14 cellular contexts compared by ENCODE assay signal in genomic region chr6:32112436-32112980, GRCh38. TPM values are rescaled to one million over a fixed set of nuclear protein-coding genes. Genes with fewer than 3 reads are reported as not detected.
A peak's percentile ranks its signal among the peaks of the same experiment; 100 is the strongest.
DNase-seq lines count a peak whose midpoint lies in the region; ATAC-seq and TF ChIP-seq lines count a peak whose summit lies in the region.
"Had no signal": no experiment of that assay in that cellular context is flagged by ENCODE, and none has a peak within 500 bp of the region (broad histone marks: within the 10 kb centered on the region; RNA-seq: fewer than 3 reads in every experiment).

No MANE protein-coding gene starts in this region.

- peaks cover 0 to 2% (median 0%) of the 10 kb centered on the region in 5 donors for H3K27me3 Mint-ChIP-seq in naive thymus-derived CD8-positive, alpha-beta T cell

- H3K4me1 ChIP-seq in Peyer's patch (peaks cover 0 to 34% (median 2%) of the 10 kb centered on the region in 4 donors), tibial nerve (peaks cover 0 to 76% (median 59%) of the 10 kb centered on the region in 4 donors)

- peaks cover 0 to 28% (median 0%) of the 10 kb centered on the region in 3 donors for H3K36me3 Mint-ChIP-seq in naive thymus-derived CD8-positive, alpha-beta T cell

- no peaks in the 10 kb centered on the region for H3K27me3 ChIP-seq in Peyer's patch
- no peaks in the 10 kb centered on the region for H3K27me3 ChIP-seq in tibial nerve

- H3K4me1 Mint-ChIP-seq in naive thymus-derived CD8-positive, alpha-beta T cell = peaks cover 18 to 38% (median 32%) of the 10 kb centered on the region in 4 donors
- H3K4me1 Mint-ChIP-seq: activated CD4-positive, alpha-beta T cell treated with anti-CD3 and anti-CD28 coated beads, Interleukin-2, amount 10 ng/mL, durations not matched to agents 24 days and 14 days had no signal

- no peak for TF ChIP-seq CTCF in Peyer's patch (IDR thresholded peaks at IDR 0.05)
- no peak for TF ChIP-seq CTCF in fibroblast of pulmonary artery (IDR thresholded peaks at IDR 0.05; ENCODE audit: low read length, missing control alignments)
- no peak for TF ChIP-seq CTCF in tibial nerve (IDR thresholded peaks at IDR 0.05)

- peak in 1 of 2 donors; percentile 7 for TF ChIP-seq EP300 in tibial nerve (IDR thresholded peaks at IDR 0.05)

- H3K9me3 ChIP-seq in Peyer's patch = no peaks in the 10 kb centered on the region
- no peaks in the 10 kb centered on the region for H3K9me3 ChIP-seq in tibial nerve

- H3K27ac ChIP-seq in Peyer's patch = peak overlapping the region; percentile 38 to 83 (median 71)
- H3K27ac ChIP-seq in tibial nerve = peak overlapping the region; percentile 39 to 93 (median 84)

- no peak for TF ChIP-seq POLR2A in Peyer's patch (IDR thresholded peaks at IDR 0.05)
- no peak for TF ChIP-seq POLR2A in tibial nerve (IDR thresholded peaks at IDR 0.05)

- H3K36me3 ChIP-seq in Peyer's patch (peaks cover 0 to 29% (median 0%) of the 10 kb centered on the region in 3 donors), tibial nerve (peaks cover 0 to 32% (median 4%) of the 10 kb centered on the region in 3 donors)

- H3K9me3 Mint-ChIP-seq in naive thymus-derived CD8-positive, alpha-beta T cell = no peaks in the 10 kb centered on the region
- H3K9me3 Mint-ChIP-seq: activated CD4-positive, alpha-beta T cell treated with anti-CD3 and anti-CD28 coated beads, Interleukin-2, amount 10 ng/mL, durations not matched to agents 24 days and 14 days; activated T-cell treated with anti-CD3 and anti-CD28 coated beads, Interleukin-2, amount 50 U/mL, for 72 hours had no signal

- peak overlapping the region in 8 of 10 donors; percentile 4 to 92 (median 58) for H3K27ac Mint-ChIP-seq in naive thymus-derived CD8-positive, alpha-beta T cell
- H3K27ac Mint-ChIP-seq: activated T-cell treated with anti-CD3 and anti-CD28 coated beads, Interleukin-2, amount 50 U/mL, for 72 hours had no signal

- H3K4me3 ChIP-seq in Peyer's patch (no peak overlapping the region), fibroblast of pulmonary artery (replicated peaks; ENCODE audit: low read depth, low read length) (no peak overlapping the region), tibial nerve (no peak overlapping the region)

- peak in 1 of 3 donors; percentile 63 for DNase-seq in Peyer's patch
- peak; percentile 48 for DNase-seq in fibroblast of pulmonary artery (ENCODE audit: low read depth)
- peak in 1 of 10 donors; percentile 15 for DNase-seq in naive thymus-derived CD8-positive, alpha-beta T cell
- DNase-seq in tibial nerve (ENCODE audit: low spot score in 2 of 2) = no peak
- DNase-seq in 8988T = no peak
- no peak for DNase-seq in NCI-H2081 (lab: John Stamatoyannopoulos, UW)
- DNase-seq: activated CD4-positive, alpha-beta T cell treated with anti-CD3 and anti-CD28 coated beads, Interleukin-2, amount 10 ng/mL, durations not matched to agents 24 days and 14 days; activated T-cell treated with anti-CD3 and anti-CD28 coated beads, Interleukin-2, amount 50 U/mL, for 72 hours; C1 segment of cervical spinal cord; effector CD4-positive, alpha-beta T cell; NCI-H146; NCI-H748 treated with DMSO at 0.1 percent for 48 hours had no signal

- ATAC-seq in naive thymus-derived CD8-positive, alpha-beta T cell = no peak
- no peak for ATAC-seq in HG03175 (IDR thresholded peaks at IDR 0.05; ENCODE audit: unreplicated experiment)
- ATAC-seq: activated T-cell treated with anti-CD3 and anti-CD28 coated beads, Interleukin-2, amount 50 U/mL, for 72 hours had no signal

- POLR2A ChIA-PET in naive thymus-derived CD8-positive, alpha-beta T cell (lab: Charles Lee) = no interaction called here

- 29 to 33% methylated on average over 9 of the region's 9 CpGs for WGBS in tibial nerve, 2 donors

- no peak overlapping the region for H3K4me3 Mint-ChIP-seq in naive thymus-derived CD8-positive, alpha-beta T cell
- H3K4me3 Mint-ChIP-seq: activated CD4-positive, alpha-beta T cell treated with anti-CD3 and anti-CD28 coated beads, Interleukin-2, amount 10 ng/mL, durations not matched to agents 24 days and 14 days; activated T-cell treated with anti-CD3 and anti-CD28 coated beads, Interleukin-2, amount 50 U/mL, for 72 hours had no signal

RNA-seq across cellular contexts. Expression of gene TNXB, which starts 3.4 kb away (rescaled TPM):
- 100 to 1,000 TPM in 2 of 4 donors, 10 to 100 TPM in 2; 38.5 to 301 (median 117) TPM for total RNA-seq in Peyer's patch
- 10 to 100 TPM; 14.5 to 17.8 TPM for total RNA-seq in naive thymus-derived CD8-positive, alpha-beta T cell
- polyA plus RNA-seq in naive thymus-derived CD8-positive, alpha-beta T cell = under 1 TPM in 1 of 3 donors, not detected in 2; 0.13 TPM
- 100 to 1,000 TPM; 231 to 547 (median 297) TPM for total RNA-seq in tibial nerve

RNA-seq across cellular contexts. Expression of gene ATF6B, which starts 15.5 kb away (rescaled TPM):
- total RNA-seq in Peyer's patch (100 to 1,000 TPM in 3 of 4 donors, 10 to 100 TPM in 1; 75.3 to 408 (median 156) TPM), tibial nerve (100 to 1,000 TPM in 3 of 4 donors, 10 to 100 TPM in 1; 74.3 to 121 (median 102) TPM)
- total RNA-seq in naive thymus-derived CD8-positive, alpha-beta T cell = 100 to 1,000 TPM; 140 to 141 TPM
- polyA plus RNA-seq in naive thymus-derived CD8-positive, alpha-beta T cell = 10 to 100 TPM; 17.5 to 25.7 (median 21.4) TPM

RNA-seq across cellular contexts. Expression of gene FKBPL, which starts 17.6 kb away (rescaled TPM):
- total RNA-seq in Peyer's patch (1 to 10 TPM; 5.1 to 6.6 (median 5.6) TPM), tibial nerve (1 to 10 TPM; 1.3 to 5.4 (median 3.0) TPM)
- total RNA-seq in naive thymus-derived CD8-positive, alpha-beta T cell = 1 to 10 TPM; 1.8 to 2.1 TPM
- 1 to 10 TPM in 1 of 3 donors, under 1 TPM in 2; 0.37 to 2.5 (median 0.51) TPM for polyA plus RNA-seq in naive thymus-derived CD8-positive, alpha-beta T cell

RNA-seq across cellular contexts. Expression of gene PRRT1, which starts 39.2 kb away (rescaled TPM):
- total RNA-seq in Peyer's patch (1 to 10 TPM in 3 of 4 donors, not detected in 1; 3.1 to 4.1 (median 3.8) TPM), tibial nerve (1 to 10 TPM in 2 of 4 donors, under 1 TPM in 2; 0.21 to 2.7 (median 1.7) TPM)
- 1 to 10 TPM; 5.5 to 5.6 TPM for total RNA-seq in naive thymus-derived CD8-positive, alpha-beta T cell
- 1 to 10 TPM; 1.2 to 3.6 (median 2.8) TPM for polyA plus RNA-seq in naive thymus-derived CD8-positive, alpha-beta T cell
- total RNA-seq: T-helper 2 cell treated with Interferon-gamma antibody and Interleukin-4, amounts not matched to agents 100 ng/mL and 5 ng/mL, for 36 hours had no signal

RNA-seq across cellular contexts. Expression of gene PPT2, which starts 41.4 kb away (rescaled TPM):
- 100 to 1,000 TPM in 1 of 4 donors, 10 to 100 TPM in 2, 1 to 10 TPM in 1; 7.4 to 121 (median 26.9) TPM for total RNA-seq in Peyer's patch
- total RNA-seq in naive thymus-derived CD8-positive, alpha-beta T cell = 10 to 100 TPM; 22.6 to 23.1 TPM
- 10 to 100 TPM; 17.3 to 20.6 (median 18.3) TPM for polyA plus RNA-seq in naive thymus-derived CD8-positive, alpha-beta T cell
- total RNA-seq in tibial nerve = 10 to 100 TPM; 33.0 to 75.2 (median 40.1) TPM
